ENCODE assay signal across 18 cellular contexts in the genomic region with DNA sequence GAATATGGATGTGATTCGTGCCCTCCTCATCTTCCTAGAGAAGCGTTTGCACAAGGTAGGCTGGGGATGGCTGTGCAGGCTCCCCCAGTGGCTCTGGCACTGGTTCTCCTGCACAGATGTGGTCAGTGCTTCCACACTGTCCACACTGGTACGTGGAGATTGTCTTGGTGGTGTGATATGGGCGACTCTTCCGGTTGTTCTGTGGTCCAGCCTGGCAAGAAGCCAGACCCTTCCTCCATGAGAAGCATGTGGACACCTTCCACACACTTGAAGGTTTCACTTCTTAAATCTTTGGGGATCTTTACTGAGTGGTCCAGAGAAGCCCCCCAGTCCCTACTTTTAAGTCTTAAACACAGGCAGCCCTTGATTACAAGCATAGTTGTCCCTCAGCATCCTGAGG. TPM values are rescaled to one million over a fixed set of nuclear protein-coding genes. Genes with fewer than 3 reads are reported as not detected.
DNase-seq lines count a peak whose midpoint lies in the region; ATAC-seq, FAIRE-seq and TF ChIP-seq lines count a peak whose summit lies in the region.
"Had no signal": no experiment of that assay in that cellular context is flagged by ENCODE, and none has a peak within 500 bp of the region (broad histone marks: within the 10 kb centered on the region; RNA-seq: fewer than 3 reads in every experiment).

No MANE protein-coding gene starts in this region.

- H3K9me3 Mint-ChIP-seq in CD4-positive, CD25-positive, alpha-beta regulatory T cell, result peaks cover 0 to 1% (median 0%) of the 10 kb centered on the region in 7 donors
- no peaks in the 10 kb centered on the region for H3K9me3 Mint-ChIP-seq in astrocyte (ENCODE audit: unreplicated experiment)
- no peaks in the 10 kb centered on the region for H3K9me3 Mint-ChIP-seq in neural crest cell

- no peak overlapping the region for H2AFZ ChIP-seq in GM23248
- no peak overlapping the region for H2AFZ ChIP-seq in astrocyte (ENCODE audit: low read depth, low read length)

- ATAC-seq in CD4-positive, CD25-positive, alpha-beta regulatory T cell (ENCODE audit: low read depth in 2 of 2), result no peak
- no peak for ATAC-seq in GM18861 (IDR thresholded peaks at IDR 0.05; ENCODE audit: unreplicated experiment)
- ATAC-seq: gastrocnemius medialis; HepG2; mucosa of descending colon; stimulated activated naive CD8-positive, alpha-beta T cell treated with anti-CD3 and anti-CD28 coated beads, Interleukin-15, Interleukin-2, amounts not matched to agents 100 U/mL and 50 U/mL, for 24 hours had no signal

- in situ Hi-C loops in GM23248 (cut with MboI), result no loop called here

- DNase-seq in CD4-positive, CD25-positive, alpha-beta regulatory T cell, result no peak
- DNase-seq in GM23248 (no peak), astrocyte (ENCODE audit: low read depth) (no peak), neural crest cell (ENCODE audit: low read depth, low spot score) (no peak), NCI-H2107 (lab: John Stamatoyannopoulos, UW) (no peak)
- DNase-seq in stimulated activated CD4-positive, alpha-beta T cell treated with anti-CD3 and anti-CD28 coated beads, Interleukin-15, amount 100 ng/mL, for 24 hours, result no peak
- DNase-seq: COR-L47; effector CD8-positive, alpha-beta T cell; gastrocnemius medialis; NCI-H1092 treated with DMSO at 0.1 percent for 48 hours; stimulated activated CD4-positive, alpha-beta T cell treated with anti-CD3 and anti-CD28 coated beads, Interleukin-4, amount 100 ng/mL, for 4 hours; stimulated activated naive CD8-positive, alpha-beta T cell treated with anti-CD3 and anti-CD28 coated beads, Interleukin-15, Interleukin-2, amounts not matched to agents 100 U/mL and 50 U/mL, for 24 hours had no signal

- H3K9ac ChIP-seq in GM23248 (peak overlapping the region; percentile 99), astrocyte (ENCODE audit: low read length) (peak overlapping the region; percentile 97)

- no peak overlapping the region for H3K27ac ChIP-seq in CD4-positive, CD25-positive, alpha-beta regulatory T cell (ENCODE audit: insufficient read depth, low read length, poor library complexity, severe bottlenecking)
- H3K27ac ChIP-seq in GM23248 (no peak overlapping the region), astrocyte (ENCODE audit: low read depth, low read length) (no peak overlapping the region)
- H3K27ac ChIP-seq: gastrocnemius medialis had no signal

- H3K4me2 ChIP-seq in GM23248 (ENCODE audit: unreplicated experiment) (peak overlapping the region; percentile 95), astrocyte (ENCODE audit: low read length) (peak overlapping the region; percentile 97)

- H3K4me1 ChIP-seq in CD4-positive, CD25-positive, alpha-beta regulatory T cell (ENCODE audit: control insufficient read depth, insufficient read depth, low read length, poor library complexity, severe bottlenecking), result peaks cover 34% of the 10 kb centered on the region
- H3K4me1 ChIP-seq in GM23248 (ENCODE audit: insufficient read depth) (peaks cover 20% of the 10 kb centered on the region), astrocyte (ENCODE audit: insufficient read depth, low read length) (peaks cover 22% of the 10 kb centered on the region)

- H3K36me3 Mint-ChIP-seq in CD4-positive, CD25-positive, alpha-beta regulatory T cell, result peaks cover 27% of the 10 kb centered on the region
- H3K36me3 Mint-ChIP-seq in astrocyte (ENCODE audit: low read depth, unreplicated experiment) (peaks cover 23% of the 10 kb centered on the region), neural crest cell (ENCODE audit: low read depth) (peaks cover 10% of the 10 kb centered on the region)

- no peak overlapping the region for H3K4me3 ChIP-seq in CD4-positive, CD25-positive, alpha-beta regulatory T cell (ENCODE audit: low read depth, low read length)
- H3K4me3 ChIP-seq in GM23248 (0 out of 2 replicates have a peak overlapping the region, but pooled peaks have one; percentile 93), astrocyte (ENCODE audit: insufficient read depth, low read depth, low read length) (no peak overlapping the region)
- H3K4me3 ChIP-seq: gastrocnemius medialis, mucosa of descending colon had no signal

- peaks cover 64% of the 10 kb centered on the region for H3K79me2 ChIP-seq in GM23248 (ENCODE audit: insufficient read depth)
- peaks cover 67% of the 10 kb centered on the region for H3K79me2 ChIP-seq in astrocyte (ENCODE audit: insufficient read depth, low read length)

- H3K9me2 ChIP-seq in GM23248 (ENCODE audit: insufficient read depth), result no peaks in the 10 kb centered on the region

- H3K27me3 ChIP-seq in CD4-positive, CD25-positive, alpha-beta regulatory T cell (ENCODE audit: control insufficient read depth, insufficient read depth, low read length), result no peaks in the 10 kb centered on the region
- H3K27me3 ChIP-seq in GM23248 (replicated peaks; ENCODE audit: insufficient read depth) (no peaks in the 10 kb centered on the region), astrocyte (ENCODE audit: insufficient read depth, low read length) (no peaks in the 10 kb centered on the region)
- H3K27me3 ChIP-seq: gastrocnemius medialis had no signal

- peaks cover 4% of the 10 kb centered on the region for H3K27me3 Mint-ChIP-seq in CD4-positive, CD25-positive, alpha-beta regulatory T cell
- no peaks in the 10 kb centered on the region for H3K27me3 Mint-ChIP-seq in astrocyte (ENCODE audit: low read depth, unreplicated experiment)
- H3K27me3 Mint-ChIP-seq in neural crest cell (ENCODE audit: low read depth), result peaks cover 4% of the 10 kb centered on the region

- peak overlapping the region in 1 of 3 donors; percentile 67 for H3K27ac Mint-ChIP-seq in CD4-positive, CD25-positive, alpha-beta regulatory T cell
- H3K27ac Mint-ChIP-seq in astrocyte (ENCODE audit: unreplicated experiment) (peak overlapping the region; percentile 87), neural crest cell (ENCODE audit: unreplicated experiment) (no peak overlapping the region)

- H3F3A ChIP-seq in GM23248 (ENCODE audit: insufficient read depth), result peaks cover 32% of the 10 kb centered on the region

- H4K20me1 ChIP-seq in GM23248 (ENCODE audit: insufficient read depth), result no peaks in the 10 kb centered on the region
- peaks cover 76% of the 10 kb centered on the region for H4K20me1 ChIP-seq in astrocyte (ENCODE audit: insufficient read depth, low read length)

- no peak for TF ChIP-seq CTCF in astrocyte (IDR thresholded peaks at IDR 0.05; ENCODE audit: insufficient read depth, low read depth, low read length)
- TF ChIP-seq CTCF in neural crest cell (conservative IDR thresholded peaks at IDR 0.05), result no peak

- peaks cover 58% of the 10 kb centered on the region for H3K36me3 ChIP-seq in CD4-positive, CD25-positive, alpha-beta regulatory T cell (ENCODE audit: control insufficient read depth, insufficient read depth, low read length)
- peaks cover 51% of the 10 kb centered on the region for H3K36me3 ChIP-seq in GM23248 (ENCODE audit: low read depth)
- peaks cover 50% of the 10 kb centered on the region for H3K36me3 ChIP-seq in astrocyte (ENCODE audit: insufficient read depth, low read length)

- no peaks in the 10 kb centered on the region for H3K9me3 ChIP-seq in CD4-positive, CD25-positive, alpha-beta regulatory T cell (ENCODE audit: control insufficient read depth in 2 of 2, low read length in 2 of 2)
- no peaks in the 10 kb centered on the region for H3K9me3 ChIP-seq in GM23248 (ENCODE audit: low read depth)
- no peaks in the 10 kb centered on the region for H3K9me3 ChIP-seq in astrocyte (ENCODE audit: insufficient read depth, low read depth, low read length)
- H3K9me3 ChIP-seq: gastrocnemius medialis, mucosa of descending colon had no signal

- peaks cover 0 to 34% (median 17%) of the 10 kb centered on the region in 4 donors for H3K4me1 Mint-ChIP-seq in CD4-positive, CD25-positive, alpha-beta regulatory T cell
- peaks cover 42% of the 10 kb centered on the region for H3K4me1 Mint-ChIP-seq in astrocyte (ENCODE audit: low read depth, unreplicated experiment)
- peaks cover 29% of the 10 kb centered on the region for H3K4me1 Mint-ChIP-seq in neural crest cell

- H3K4me3 Mint-ChIP-seq in CD4-positive, CD25-positive, alpha-beta regulatory T cell, result peak overlapping the region; percentile 28 to 97 (median 76)
- H3K4me3 Mint-ChIP-seq in astrocyte (ENCODE audit: unreplicated experiment) (peak overlapping the region; percentile 99), neural crest cell (peak overlapping the region; percentile 86)

- no peak for FAIRE-seq in astrocyte (lab: Jason Lieb, UNC)
- FAIRE-seq: bronchial epithelial cell, GM19239, HepG2, islet of Langerhans had no signal

- 83 to 86% methylated on average over 5 of the region's 5 CpGs for WGBS in GM23248 (ENCODE audit: low coverage in 1 of 2, low lambda C conversion rate in 2 of 2, missing lambda C conversion rate in 2 of 2), 2 experiments

RNA-seq across cellular contexts. Expression of a gene that starts 3.8 kb away (rescaled TPM):
- 135 TPM for total RNA-seq in CD4-positive, CD25-positive, alpha-beta regulatory T cell
- 10 to 100 TPM; 74.1 to 89.7 (median 78.6) TPM for polyA plus RNA-seq in CD4-positive, CD25-positive, alpha-beta regulatory T cell
- 220 and 226 TPM in 2 replicates for total RNA-seq in GM23248 (2014; rRNA removed; shearing (Covaris generic))
- 121 and 132 TPM in 2 replicates for polyA plus RNA-seq in GM23248 (2016; fragmentation: Nextera tagmentation; extraction: Ambion mirVana)
- total RNA-seq in astrocyte (157 TPM in 2 replicates), neural crest cell (115 and 122 TPM in 2 replicates)

RNA-seq across cellular contexts. Expression of a gene that starts 4.1 kb away (rescaled TPM):
- 66.4 TPM for total RNA-seq in CD4-positive, CD25-positive, alpha-beta regulatory T cell
- polyA plus RNA-seq in CD4-positive, CD25-positive, alpha-beta regulatory T cell, result 10 to 100 TPM; 58.2 to 84.4 (median 64.6) TPM
- 25.7 and 27.2 TPM in 2 replicates for total RNA-seq in GM23248 (2014; rRNA removed; shearing (Covaris generic))
- polyA plus RNA-seq in GM23248 (2016; fragmentation: Nextera tagmentation; extraction: Ambion mirVana), result 76.6 and 78.5 TPM in 2 replicates
- 73.2 and 81.6 TPM in 2 replicates for total RNA-seq in astrocyte
- 41.3 and 44.3 TPM in 2 replicates for total RNA-seq in neural crest cell

RNA-seq across cellular contexts. Expression of a gene that starts 18.4 kb away (rescaled TPM):
- not detected for total RNA-seq in CD4-positive, CD25-positive, alpha-beta regulatory T cell
- not detected for polyA plus RNA-seq in CD4-positive, CD25-positive, alpha-beta regulatory T cell
- total RNA-seq in GM23248 (2014; rRNA removed; shearing (Covaris generic)), result not detected in 2 replicates
- not detected in 2 replicates for polyA plus RNA-seq in GM23248 (2016; fragmentation: Nextera tagmentation; extraction: Ambion mirVana)
- not detected in 2 replicates for total RNA-seq in astrocyte
- not detected in 2 replicates for total RNA-seq in neural crest cell
- total RNA-seq: bronchial epithelial cell, gastrocnemius medialis, HepG2, mucosa of descending colon had no signal
- polyA plus RNA-seq: HepG2 had no signal

RNA-seq across cellular contexts. Expression of a gene that starts 24.8 kb away (rescaled TPM):
- total RNA-seq in CD4-positive, CD25-positive, alpha-beta regulatory T cell, result 14.2 TPM
- polyA plus RNA-seq in CD4-positive, CD25-positive, alpha-beta regulatory T cell, result 10 to 100 TPM in 2 of 4 donors, 1 to 10 TPM in 2; 6.9 to 12.4 (median 10.3) TPM
- total RNA-seq in GM23248 (2014; rRNA removed; shearing (Covaris generic)), result 10.5 and 15.5 TPM in 2 replicates
- 12.3 and 14.9 TPM in 2 replicates for polyA plus RNA-seq in GM23248 (2016; fragmentation: Nextera tagmentation; extraction: Ambion mirVana)
- 10.9 and 12.0 TPM in 2 replicates for total RNA-seq in astrocyte
- total RNA-seq in neural crest cell, result 23.3 and 24.0 TPM in 2 replicates

RNA-seq across cellular contexts. Expression of a gene that starts 25.5 kb away (rescaled TPM):
- 99.6 TPM for total RNA-seq in CD4-positive, CD25-positive, alpha-beta regulatory T cell
- 100 to 1,000 TPM; 223 to 276 (median 261) TPM for polyA plus RNA-seq in CD4-positive, CD25-positive, alpha-beta regulatory T cell
- 127 and 145 TPM in 2 replicates for total RNA-seq in GM23248 (2014; rRNA removed; shearing (Covaris generic))
- polyA plus RNA-seq in GM23248 (2016; fragmentation: Nextera tagmentation; extraction: Ambion mirVana), result 188 and 193 TPM in 2 replicates
- total RNA-seq in astrocyte (131 and 137 TPM in 2 replicates), neural crest cell (136 and 146 TPM in 2 replicates)
